In the genomic region with DNA sequence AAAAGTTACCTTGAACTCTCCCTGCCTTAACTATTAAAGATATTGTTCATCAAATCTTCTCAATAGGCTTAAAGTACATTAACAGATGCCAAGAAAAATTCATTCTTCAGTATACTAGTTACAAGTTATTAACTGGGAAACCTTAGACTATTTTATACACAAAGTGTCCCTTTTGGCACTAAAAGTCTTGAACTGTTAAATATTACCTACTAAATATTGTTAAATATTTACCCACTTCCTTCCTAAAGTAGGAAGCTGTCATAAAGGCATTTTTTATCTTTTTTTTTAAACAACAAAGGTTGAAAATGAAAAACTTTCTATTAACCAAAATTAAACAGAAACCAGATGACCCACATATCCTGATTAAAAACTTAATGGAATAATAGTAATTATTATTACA, we compare ENCODE assay signal across 22 cellular contexts. TPM values are rescaled to one million over a fixed set of nuclear protein-coding genes. Genes with fewer than 3 reads are reported as not detected.
DNase-seq lines count a peak whose midpoint lies in the region; ATAC-seq, FAIRE-seq and TF ChIP-seq lines count a peak whose summit lies in the region.
"Had no signal": no experiment of that assay in that cellular context is flagged by ENCODE, and none has a peak within 500 bp of the region (broad histone marks: within the 10 kb centered on the region; RNA-seq: fewer than 3 reads in every experiment).

No MANE protein-coding gene starts in this region.

- DNase-seq in GM19239 (ENCODE audit: insufficient read length, low spot score) (no peak), chondrocyte (ENCODE audit: low spot score) (no peak), HepG2 (ENCODE audit: low spot score) (no peak), pancreas (no peak), NCI-H1048 (lab: John Stamatoyannopoulos, UW) (no peak), anterior cingulate cortex (lab: John Stamatoyannopoulos, UW) (no peak)
- DNase-seq in CD4-positive, alpha-beta memory T cell: no peak
- DNase-seq: BE2C; C1 segment of cervical spinal cord; Caco-2; CD4-positive, CD25-positive, alpha-beta regulatory T cell; DMS153; DMS79 treated with DMSO at 0.1 percent for 48 hours; GF-D8; GOT3; H7; HFFc6; KBM-7 had no signal

- POLR2A ChIA-PET in HepG2 (lab: Yijun Ruan, JAX): no interaction called here
- POLR2A ChIA-PET in CD4-positive, alpha-beta memory T cell (lab: Charles Lee; ENCODE audit: partially characterized antibody): no interaction called here

- no peaks in the 10 kb centered on the region for H4K20me1 ChIP-seq in HepG2 (ENCODE audit: insufficient read depth, low read length)

- no peak overlapping the region for H3K4me3 Mint-ChIP-seq in chondrocyte (ENCODE audit: unreplicated experiment)
- H3K4me3 Mint-ChIP-seq in CD4-positive, alpha-beta memory T cell: no peak overlapping the region
- H3K4me3 Mint-ChIP-seq: CD4-positive, CD25-positive, alpha-beta regulatory T cell; HFFc6; IgD-negative memory B cell had no signal

- no peak overlapping the region for H3K27ac ChIP-seq in HepG2 (ENCODE audit: extremely low read length, insufficient read depth, low read length)
- peak overlapping the region in 3 of 4 donors; percentile 13 to 59 (median 54) for H3K27ac ChIP-seq in pancreas
- no peak overlapping the region for H3K27ac ChIP-seq in CD4-positive, alpha-beta memory T cell (ENCODE audit: low read depth, low read length)

- FAIRE-seq in GM19239 (lab: Jason Lieb, UNC) (peak; percentile 66), HepG2 (lab: Jason Lieb, UNC) (no peak), pancreas (lab: Jason Lieb, UNC) (peak; percentile 47)
- FAIRE-seq: D721Med, HTR-8/SVneo had no signal

- peaks cover 18% of the 10 kb centered on the region for H3K4me1 Mint-ChIP-seq in chondrocyte (ENCODE audit: low read depth)
- H3K4me1 Mint-ChIP-seq in CD4-positive, alpha-beta memory T cell: peaks cover 0 to 5% (median 0%) of the 10 kb centered on the region in 4 donors
- H3K4me1 Mint-ChIP-seq: CD4-positive, CD25-positive, alpha-beta regulatory T cell; IgD-negative memory B cell had no signal

- in situ Hi-C loops in HepG2 (cut with HindIII; ENCODE audit: extremely low pct_ligation_motif_present, low pct_unique_long_range_greater_than_20kb): loop anchor here (5.0 kb wide), 2 partner anchors 117 to 437 kb away; no protein-coding TSS in a partner anchor

- intact Hi-C loops in HepG2 (cut with micrococcal nuclease; ENCODE audit: unreplicated experiment) (loop anchor here (2.0 to 5.0 kb wide), 2 partner anchors 242 to 438 kb away; no protein-coding TSS in a partner anchor), pancreas (cut with DNase I) (no loop called here)
- intact Hi-C loops in CD4-positive, alpha-beta memory T cell (cut with micrococcal nuclease): loop anchor here (2.0 kb wide), 2 partner anchors 242 to 322 kb away; no protein-coding TSS in a partner anchor

- H3K27me3 ChIP-seq in HepG2 (ENCODE audit: control insufficient read depth in 1 of 2, insufficient read depth in 2 of 2, low read length in 2 of 2): no peaks in the 10 kb centered on the region
- no peaks in the 10 kb centered on the region for H3K27me3 ChIP-seq in pancreas
- H3K27me3 ChIP-seq in CD4-positive, alpha-beta memory T cell (ENCODE audit: insufficient read depth, low read length): no peaks in the 10 kb centered on the region
- H3K27me3 ChIP-seq: BE2C had no signal

- peak overlapping the region; percentile 22 for H3K27ac Mint-ChIP-seq in chondrocyte (ENCODE audit: unreplicated experiment)
- H3K27ac Mint-ChIP-seq in CD4-positive, alpha-beta memory T cell: no peak overlapping the region
- H3K27ac Mint-ChIP-seq: CD4-positive, CD25-positive, alpha-beta regulatory T cell; HFFc6; IgD-negative memory B cell had no signal

- no peak overlapping the region for H3K4me2 ChIP-seq in HepG2 (ENCODE audit: low read depth, low read length)

- CTCF ChIA-PET in HepG2 (lab: Yijun Ruan, JAX; ENCODE audit: low intra/inter-chr PET ratio, low total read pairs): interaction anchor here (4.4 kb wide), 1 partner anchor 117 kb away, joined by 28 read pairs; no protein-coding TSS in a partner anchor
- CTCF ChIA-PET in CD4-positive, alpha-beta memory T cell (lab: Charles Lee; ENCODE audit: partially characterized antibody): interaction anchor here (1.6 kb wide), 1 partner anchor 448 kb away, joined by 3 read pairs; no protein-coding TSS in a partner anchor

- H3K4me1 ChIP-seq in HepG2 (ENCODE audit: insufficient read depth, low read length) (peaks cover 9% of the 10 kb centered on the region), pancreas (peaks cover 11 to 29% (median 18%) of the 10 kb centered on the region in 3 donors)
- no peaks in the 10 kb centered on the region for H3K4me1 ChIP-seq in CD4-positive, alpha-beta memory T cell (ENCODE audit: insufficient read depth, low read length)
- H3K4me1 ChIP-seq: BE2C, Caco-2 had no signal

- no TSS peak for BruUV-seq in HepG2 (replicated peaks; lab: Mats Ljungman, UMichigan)

- TF ChIP-seq CTCF in chondrocyte (IDR thresholded peaks at IDR 0.05) (no peak), HepG2 (CRISPR knock-in tag; IDR thresholded peaks at IDR 0.05) (no peak), pancreas (IDR thresholded peaks at IDR 0.05) (no peak)

- no peak for TF ChIP-seq POLR2A in HepG2 (IDR thresholded peaks at IDR 0.05; ENCODE audit: insufficient read depth in 1 of 2, low read depth in 2 of 2, low read length in 2 of 2)

- no peak overlapping the region for H2AFZ ChIP-seq in HepG2 (ENCODE audit: low read length)

- H3K9ac ChIP-seq in HepG2 (ENCODE audit: insufficient read depth, low read depth, low read length): no peak overlapping the region

- no peak for ATAC-seq in HepG2
- ATAC-seq in pancreas: peak; percentile 70 to 87 (median 76)
- ATAC-seq: HCT116 had no signal

- no peak overlapping the region for H3K4me3 ChIP-seq in HepG2 (replicated peaks in 1 of 3; ENCODE audit: insufficient read depth in 1 of 3, low read depth in 2 of 3, low read length in 3 of 3)
- no peak overlapping the region for H3K4me3 ChIP-seq in pancreas
- H3K4me3 ChIP-seq in CD4-positive, alpha-beta memory T cell (ENCODE audit: low read length in 2 of 2): no peak overlapping the region

- H3K36me3 Mint-ChIP-seq in chondrocyte (ENCODE audit: low read depth): no peaks in the 10 kb centered on the region
- H3K36me3 Mint-ChIP-seq in CD4-positive, alpha-beta memory T cell: peaks cover 0 to 6% of the 10 kb centered on the region in 2 donors
- H3K36me3 Mint-ChIP-seq: CD4-positive, CD25-positive, alpha-beta regulatory T cell; IgD-negative memory B cell had no signal

- H3K79me2 ChIP-seq in HepG2 (ENCODE audit: insufficient read depth, low read length): no peaks in the 10 kb centered on the region

- no peak for TF ChIP-seq EP300 in HepG2 (IDR thresholded peaks at IDR 0.05; ENCODE audit: low read depth in 2 of 2, low read length in 2 of 2)
- TF ChIP-seq EP300 in HepG2 (CRISPR knock-in tag; IDR thresholded peaks at IDR 0.05; ENCODE audit: borderline replicate concordance): no peak

- no peaks in the 10 kb centered on the region for H3K36me3 ChIP-seq in HepG2 (replicated peaks in 1 of 2; ENCODE audit: control insufficient read depth in 1 of 2, insufficient read depth in 2 of 2, low read length in 2 of 2)
- H3K36me3 ChIP-seq in pancreas: no peaks in the 10 kb centered on the region
- no peaks in the 10 kb centered on the region for H3K36me3 ChIP-seq in CD4-positive, alpha-beta memory T cell (ENCODE audit: insufficient read depth, low read length)
- H3K36me3 ChIP-seq: BE2C had no signal

- no peaks in the 10 kb centered on the region for H3K27me3 Mint-ChIP-seq in chondrocyte (ENCODE audit: low read depth)
- peaks cover 4 to 5% of the 10 kb centered on the region in 2 donors for H3K27me3 Mint-ChIP-seq in CD4-positive, alpha-beta memory T cell
- H3K27me3 Mint-ChIP-seq: IgD-negative memory B cell had no signal

- no peaks in the 10 kb centered on the region for H3K9me3 Mint-ChIP-seq in chondrocyte (ENCODE audit: low read depth)
- H3K9me3 Mint-ChIP-seq in CD4-positive, alpha-beta memory T cell: peaks cover 0 to 2% (median 0%) of the 10 kb centered on the region in 8 donors
- H3K9me3 Mint-ChIP-seq: HFFc6, IgD-negative memory B cell had no signal

- TF ChIP-seq RAD21 in HepG2 (CRISPR knock-in tag; IDR thresholded peaks at IDR 0.05): no peak

- no peaks in the 10 kb centered on the region for H3K9me3 ChIP-seq in HepG2 (ENCODE audit: low read length)
- no peaks in the 10 kb centered on the region for H3K9me3 ChIP-seq in pancreas
- H3K9me3 ChIP-seq in CD4-positive, alpha-beta memory T cell (ENCODE audit: control insufficient read depth in 1 of 2, low read length in 2 of 2): no peaks in the 10 kb centered on the region
- H3K9me3 ChIP-seq: BE2C, Caco-2 had no signal

TF ChIP-seq in HepG2, 621 proteins besides CTCF, POLR2A, EP300 and RAD21 (continues in another document):
- no peak for TF ChIP-seq ZNF7 (CRISPR knock-in tag; IDR thresholded peaks at IDR 0.05)

RNA-seq across cellular contexts. Expression of gene CCNT2, which starts 19.4 kb away (rescaled TPM):
- total RNA-seq in chondrocyte (29.2 to 31.5 TPM (median 30.6 TPM) in 3 replicates), HepG2 (2016; rRNA removed; fragmentation: Illumina TruSeq; extraction: Trizol) (31.2 and 34.4 TPM in 2 replicates), pancreas (10 to 100 TPM; 17.2 to 32.6 (median 20.8) TPM)
- total RNA-seq in HepG2 (2016; cell fraction: cytosol; rRNA removed; fragmentation: Illumina TruSeq; extraction: Trizol; ENCODE audit: low read depth): 11.1 and 11.5 TPM in 2 replicates
- total RNA-seq in HepG2 (2016; cell fraction: insoluble cytoplasmic fraction; rRNA removed; fragmentation: Illumina TruSeq; extraction: Trizol): 30.1 and 32.4 TPM in 2 replicates
- total RNA-seq in HepG2 (2016; cell fraction: membrane; rRNA removed; fragmentation: Illumina TruSeq; extraction: Trizol): 9.5 and 11.8 TPM in 2 replicates
- total RNA-seq in HepG2 (2016; cell fraction: nucleus; rRNA removed; fragmentation: Illumina TruSeq; extraction: Trizol): 89.2 and 92.5 TPM in 2 replicates
- polyA plus RNA-seq in HepG2 (2011; rRNA removed) (20.5 and 22.1 TPM in 2 replicates), pancreas (10 to 100 TPM; 10.9 to 21.9 TPM)
- 7.2 and 8.5 TPM in 2 replicates for polyA plus RNA-seq in HepG2 (2011; cell fraction: cytosol; rRNA removed)
- polyA plus RNA-seq in HepG2 (2011; cell fraction: nucleus; rRNA removed): 44.4 and 46.0 TPM in 2 replicates
- polyA plus RNA-seq in HepG2 (2012): 19.5 and 23.0 TPM in 2 replicates
- polyA plus RNA-seq in HepG2 (2016; cell fraction: cytosol; fragmentation: Illumina TruSeq; extraction: Trizol; ENCODE audit: low read depth): 0.57 and 0.70 TPM in 2 replicates
- 19.6 and 20.9 TPM in 2 replicates for polyA plus RNA-seq in HepG2 (2016; cell fraction: insoluble cytoplasmic fraction; fragmentation: Illumina TruSeq; extraction: Trizol; ENCODE audit: low read depth)
- polyA plus RNA-seq in HepG2 (2016; cell fraction: membrane; fragmentation: Illumina TruSeq; extraction: Trizol; ENCODE audit: low read depth): 2.3 and 2.4 TPM in 2 replicates
- polyA plus RNA-seq in HepG2 (2016; cell fraction: nucleus; fragmentation: Illumina TruSeq; extraction: Trizol; ENCODE audit: insufficient read depth, low read depth): 96.7 and 102 TPM in 2 replicates
- polyA minus RNA-seq in HepG2 (2011; rRNA and poly(A)+ RNA removed; ENCODE audit: low replicate concordance): 16.2 and 33.3 TPM in 2 replicates
- polyA minus RNA-seq in HepG2 (2011; cell fraction: cytosol; rRNA and poly(A)+ RNA removed): 23.0 and 26.5 TPM in 2 replicates
- polyA minus RNA-seq in HepG2 (2011; cell fraction: nucleus; rRNA and poly(A)+ RNA removed): 175 and 178 TPM in 2 replicates
- total RNA-seq in CD4-positive, alpha-beta memory T cell: 10 to 100 TPM; 75.4 to 80.6 TPM
- polyA plus RNA-seq in CD4-positive, alpha-beta memory T cell: 10 to 100 TPM; 23.1 to 24.2 TPM

Comparison
In these comparisons a context has a peak if more than half of its experiments do, and no peak if none do; other contexts are left out.
1. H3K27ac ChIP-seq: peak in pancreas (3 of 4); none in HepG2 (single experiment) and CD4-positive, alpha-beta memory T cell (single experiment).
2. intact Hi-C loops: an anchor here in HepG2 (2.0 to 5.0 kb wide) and CD4-positive, alpha-beta memory T cell (2.0 kb wide); none called in pancreas.